In the genomic region with DNA sequence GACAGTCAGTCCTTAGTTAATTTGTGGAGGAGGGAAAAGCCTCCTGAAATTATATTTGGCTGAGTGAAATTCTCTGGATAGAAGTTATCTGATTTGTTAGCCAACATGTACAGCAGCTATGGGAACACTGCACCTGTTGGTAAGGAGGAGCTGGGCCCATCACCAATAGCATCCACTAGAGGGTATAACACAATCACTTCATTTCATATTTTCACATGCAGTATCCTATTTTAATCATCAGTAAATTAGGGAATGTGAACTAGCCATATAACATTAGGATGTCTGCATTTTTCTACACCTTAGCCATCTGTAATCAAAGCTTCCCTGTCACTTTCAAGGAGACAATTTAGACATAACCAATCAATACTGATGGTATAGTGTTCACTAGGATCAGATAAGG, we compare ENCODE assay signal across 15 cellular contexts.
DNase-seq lines count a peak whose midpoint lies in the region; ATAC-seq and TF ChIP-seq lines count a peak whose summit lies in the region.
"Had no signal": no experiment of that assay in that cellular context is flagged by ENCODE, and none has a peak within 500 bp of the region (broad histone marks: within the 10 kb centered on the region; RNA-seq: fewer than 3 reads in every experiment).

No MANE protein-coding gene starts in this region.

- CTCF ChIA-PET in mammary epithelial cell (lab: Charles Lee; ENCODE audit: low non-redundant PET) = interaction anchor here (0.6 to 0.8 kb wide), 2 partner anchors 194 to 296 kb away, joined by 3 to 4 read pairs; no protein-coding TSS in a partner anchor

- dilution Hi-C loops in mammary epithelial cell (cut with HindIII; ENCODE audit: low sequenced_read_pairs) = no loop called here

- no peak overlapping the region for H2AFZ ChIP-seq in mammary epithelial cell (ENCODE audit: low read depth, low read length)

- peak; percentile 20; the same call in 1 of the 2 replicates for TF ChIP-seq CTCF in LNCaP clone FGC (IDR thresholded peaks at IDR 0.05; ENCODE audit: control insufficient read depth, extremely low read depth, insufficient read depth)
- TF ChIP-seq CTCF in mammary epithelial cell (conservative IDR thresholded peaks at IDR 0.05 in 1 of 2, IDR thresholded peaks at IDR 0.05 in 1 of 2; ENCODE audit: extremely low read depth in 1 of 2, insufficient read depth in 1 of 2, low read depth in 1 of 2, low read length in 2 of 2) = peak; percentile 46 to 62
- no peak for TF ChIP-seq CTCF in vagina (IDR thresholded peaks at IDR 0.05)

- TF ChIP-seq POLR2A in vagina (IDR thresholded peaks at IDR 0.05) = no peak

- H4K20me1 ChIP-seq in mammary epithelial cell (ENCODE audit: insufficient read depth, low read length) = no peaks in the 10 kb centered on the region

- H3K9ac ChIP-seq in mammary epithelial cell (ENCODE audit: insufficient read depth, low read length) = no peak overlapping the region

- no peaks in the 10 kb centered on the region for H3K79me2 ChIP-seq in mammary epithelial cell (ENCODE audit: insufficient read depth, low read length)

- ATAC-seq in GM19463 (IDR thresholded peaks at IDR 0.05; ENCODE audit: unreplicated experiment) = no peak

- H3K4me2 ChIP-seq in mammary epithelial cell (ENCODE audit: insufficient read depth, low read depth, low read length) = no peak overlapping the region

- H3K9me3 ChIP-seq in mammary epithelial cell (replicated peaks; ENCODE audit: insufficient read depth, low read length) (no peaks in the 10 kb centered on the region), vagina (no peaks in the 10 kb centered on the region)
- H3K9me3 ChIP-seq: suprapubic skin had no signal

- intact Hi-C loops in mammary epithelial cell (cut with micrococcal nuclease) = loop anchor here (1.0 to 10.0 kb wide), 2 partner anchors 159 to 427 kb away; no protein-coding TSS in a partner anchor
- intact Hi-C loops in vagina (cut with DNase I) = no loop called here

- H3K27ac ChIP-seq in mammary epithelial cell (ENCODE audit: insufficient read depth, low read depth, low read length) = no peak overlapping the region
- no peak overlapping the region for H3K27ac ChIP-seq in vagina
- H3K27ac ChIP-seq: suprapubic skin had no signal

- no peaks in the 10 kb centered on the region for H3K4me1 ChIP-seq in mammary epithelial cell (ENCODE audit: insufficient read depth, low read length)
- no peaks in the 10 kb centered on the region for H3K4me1 ChIP-seq in vagina
- H3K4me1 ChIP-seq: suprapubic skin had no signal

- no peaks in the 10 kb centered on the region for H3K27me3 ChIP-seq in mammary epithelial cell (ENCODE audit: insufficient read depth, low read length)
- H3K27me3 ChIP-seq in vagina = no peaks in the 10 kb centered on the region
- H3K27me3 ChIP-seq: suprapubic skin had no signal

- in situ Hi-C loops in mammary epithelial cell (cut with MboI; ENCODE audit: low sequenced_read_pairs in 2 of 2) = no loop called here

- BruUV-seq in mammary epithelial cell (replicated peaks; lab: Mats Ljungman, UMichigan) = no TSS peak

- H3K36me3 ChIP-seq in mammary epithelial cell (ENCODE audit: insufficient read depth, low read length) (no peaks in the 10 kb centered on the region), vagina (no peaks in the 10 kb centered on the region)
- H3K36me3 ChIP-seq: suprapubic skin had no signal

- DNase-seq in COR-L47 (lab: John Stamatoyannopoulos, UW) (peak; percentile 41), LNCaP clone FGC (ENCODE audit: low read depth) (no peak), mammary epithelial cell (no peak), myocyte (ENCODE audit: low read depth) (peak; percentile 5), NCI-H2081 (lab: John Stamatoyannopoulos, UW) (no peak), vagina (ENCODE audit: extremely low spot score in 2 of 2) (no peak)
- DNase-seq in activated CD4-positive, alpha-beta T cell treated with anti-CD3 and anti-CD28 coated beads, Interleukin-2, amount 50 U/mL, for 4 hours = no peak
- DNase-seq: activated CD4-positive, alpha-beta T cell treated with anti-CD3 and anti-CD28 coated beads, Interleukin-2, amount 50 U/mL, for 48 hours; activated effector memory CD4-positive, alpha-beta T cell treated with Interleukin-2 at 50 U/mL for 16 hours; KBM-7; NCI-H2107; T-helper 1 cell had no signal

- no peak overlapping the region for H3K4me3 ChIP-seq in LNCaP clone FGC (ENCODE audit: low read depth, low read length)
- H3K4me3 ChIP-seq in mammary epithelial cell (replicated peaks in 1 of 3; ENCODE audit: insufficient read depth in 1 of 3, low read depth in 2 of 3, low read length in 3 of 3) = no peak overlapping the region
- no peak overlapping the region for H3K4me3 ChIP-seq in vagina
- H3K4me3 ChIP-seq: lung, suprapubic skin had no signal

Comparison
In these comparisons a context has a peak if more than half of its experiments do, and no peak if none do; other contexts are left out.
1. DNase-seq: peak in COR-L47 (single experiment) and myocyte (single experiment); none in LNCaP clone FGC (single experiment), mammary epithelial cell (single experiment), activated CD4-positive, alpha-beta T cell treated with anti-CD3 and anti-CD28 coated beads, Interleukin-2, amount 50 U/mL, for 4 hours (0 of 2), NCI-H2081 (0 of 2) and vagina (0 of 2).
2. CTCF ChIP-seq: peak in LNCaP clone FGC (single experiment) and mammary epithelial cell (2 of 2); none in vagina (0 of 3).